1 cellular context compared by ENCODE assay signal in genomic region chr7:155580367-155580766, GRCh38.
A peak's percentile ranks its signal among the peaks of the same experiment; 100 is the strongest.
TF ChIP-seq lines count a peak whose summit lies in the region.

No MANE protein-coding gene starts in this region.

TF ChIP-seq in GM12878, 131 proteins besides CTCF, POLR2A, EP300 and RAD21:
- TF ChIP-seq, protein P1, sequence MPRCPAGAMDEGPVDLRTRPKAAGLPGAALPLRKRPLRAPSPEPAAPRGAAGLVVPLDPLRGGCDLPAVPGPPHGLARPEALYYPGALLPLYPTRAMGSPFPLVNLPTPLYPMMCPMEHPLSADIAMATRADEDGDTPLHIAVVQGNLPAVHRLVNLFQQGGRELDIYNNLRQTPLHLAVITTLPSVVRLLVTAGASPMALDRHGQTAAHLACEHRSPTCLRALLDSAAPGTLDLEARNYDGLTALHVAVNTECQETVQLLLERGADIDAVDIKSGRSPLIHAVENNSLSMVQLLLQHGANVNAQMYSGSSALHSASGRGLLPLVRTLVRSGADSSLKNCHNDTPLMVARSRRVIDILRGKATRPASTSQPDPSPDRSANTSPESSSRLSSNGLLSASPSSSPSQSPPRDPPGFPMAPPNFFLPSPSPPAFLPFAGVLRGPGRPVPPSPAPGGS (IDR thresholded peaks at IDR 0.05; ENCODE audit: borderline replicate concordance, insufficient read depth, low read depth, low read length, poor library complexity, severe bottlenecking): peak; percentile 43
- TF ChIP-seq CREM (IDR thresholded peaks at IDR 0.05; ENCODE audit: low read depth) (no peak), CBX5 (IDR thresholded peaks at IDR 0.05; ENCODE audit: low read depth) (no peak)
